In the genomic region with DNA sequence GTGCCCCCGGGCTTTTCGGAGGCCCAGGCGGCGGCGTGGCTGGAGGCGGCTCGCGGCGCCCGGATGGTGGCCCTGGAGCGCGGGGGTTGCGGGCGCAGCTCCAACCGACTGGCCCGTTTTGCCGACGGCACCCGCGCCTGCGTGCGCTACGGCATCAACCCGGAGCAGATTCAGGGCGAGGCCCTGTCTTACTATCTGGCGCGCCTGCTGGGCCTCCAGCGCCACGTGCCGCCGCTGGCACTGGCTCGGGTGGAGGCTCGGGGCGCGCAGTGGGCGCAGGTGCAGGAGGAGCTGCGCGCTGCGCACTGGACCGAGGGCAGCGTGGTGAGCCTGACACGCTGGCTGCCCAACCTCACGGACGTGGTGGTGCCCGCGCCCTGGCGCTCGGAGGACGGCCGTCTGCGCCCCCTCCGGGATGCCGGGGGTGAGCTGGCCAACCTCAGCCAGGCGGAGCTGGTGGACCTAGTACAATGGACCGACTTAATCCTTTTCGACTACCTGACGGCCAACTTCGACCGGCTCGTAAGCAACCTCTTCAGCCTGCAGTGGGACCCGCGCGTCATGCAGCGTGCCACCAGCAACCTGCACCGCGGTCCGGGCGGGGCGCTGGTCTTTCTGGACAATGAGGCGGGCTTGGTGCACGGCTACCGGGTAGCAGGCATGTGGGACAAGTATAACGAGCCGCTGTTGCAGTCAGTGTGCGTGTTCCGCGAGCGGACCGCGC, we compare ENCODE assay signal across 8 cellular contexts. TPM values are rescaled to one million over a fixed set of nuclear protein-coding genes. Genes with fewer than 3 reads are reported as not detected.
DNase-seq lines count a peak whose midpoint lies in the region; ATAC-seq and TF ChIP-seq lines count a peak whose summit lies in the region.

No MANE protein-coding gene starts in this region.

- H4K91ac ChIP-seq in IMR-90 (ENCODE audit: insufficient read depth, low read depth, low read length): peak overlapping the region; percentile 71
- peak overlapping the region; percentile 88 for H4K91ac ChIP-seq in neuronal stem cell (ENCODE audit: low read depth, low read length, poor library complexity)

- H2BK20ac ChIP-seq in IMR-90 (ENCODE audit: low read depth, low read length): peak overlapping the region; percentile 26; the same call in 1 of the 2 replicates

- peak overlapping the region; percentile 87 for H3K56ac ChIP-seq in IMR-90 (ENCODE audit: extremely low read depth, insufficient read depth, low read length)

- 0% methylated on average over 59 of the region's 80 CpGs; no CpG with 5 or more reads in 1 of the 2 experiments for WGBS in IMR-90 (ENCODE audit: extremely low coverage in 2 of 2, insufficient read length in 1 of 2), 2 experiments
- WGBS in neuronal stem cell (ENCODE audit: extremely low coverage in 2 of 2, insufficient read length in 2 of 2, insufficient replicate concordance in 1 of 2), 2 donors: no CpG with 5 or more reads among the region's 80 CpGs

- TF ChIP-seq RAD21 in IMR-90 (IDR thresholded peaks at IDR 0.05; ENCODE audit: low read length): no peak

- TF ChIP-seq CTCF in IMR-90 (conservative IDR thresholded peaks at IDR 0.05; ENCODE audit: low read depth, low read length) (no peak), fibroblast of villous mesenchyme (IDR thresholded peaks at IDR 0.05; ENCODE audit: insufficient read depth, low read depth, low read length) (no peak)

- H2BK120ac ChIP-seq in IMR-90 (ENCODE audit: low read depth, low read length): peak overlapping the region; percentile 70
- peak overlapping the region; percentile 56 for H2BK120ac ChIP-seq in neuronal stem cell (ENCODE audit: low read depth, low read length)

- BruUV-seq in IMR-90 (replicated peaks; lab: Mats Ljungman, UMichigan): no TSS peak

- H3K4me1 ChIP-seq in IMR-90 (ENCODE audit: control insufficient read depth, insufficient read depth, low read length) (peaks cover 15% of the 10 kb centered on the region), neuronal stem cell (ENCODE audit: control insufficient read depth in 2 of 2, insufficient read depth in 1 of 2, low read depth in 1 of 2, low read length in 2 of 2) (peaks cover 7 to 15% of the 10 kb centered on the region in 2 donors)

- H4K5ac ChIP-seq in IMR-90 (ENCODE audit: low read depth, low read length): no peak overlapping the region; the same call in 1 of the 2 replicates

- H2BK15ac ChIP-seq in IMR-90 (ENCODE audit: low read depth, low read length) (no peak overlapping the region), neuronal stem cell (ENCODE audit: low read length) (no peak overlapping the region)

- H3K4me3 ChIP-seq in GM08714 (ENCODE audit: low read length) (peak overlapping the region; percentile 66; the same call in 1 of the 2 replicates), IMR-90 (ENCODE audit: insufficient read depth, low read depth, low read length) (peak overlapping the region; percentile 67), fibroblast of villous mesenchyme (ENCODE audit: low read depth, low read length) (peak overlapping the region; percentile 71), neuronal stem cell (ENCODE audit: low read length in 2 of 2) (peak overlapping the region; percentile 67 to 98)

- H3K18ac ChIP-seq in IMR-90 (ENCODE audit: low read depth, low read length) (peak overlapping the region; percentile 12; the same call in 1 of the 2 replicates), neuronal stem cell (ENCODE audit: low read length) (peak overlapping the region; percentile 93)

- H3K27ac ChIP-seq in IMR-90 (ENCODE audit: insufficient read depth, low read length) (peak overlapping the region; percentile 76), neuronal stem cell (replicated peaks; ENCODE audit: low read length) (peak overlapping the region; percentile 83)

- CTCF ChIA-PET in IMR-90 (lab: Yijun Ruan, JAX): interaction anchor here (1.0 to 1.9 kb wide), 3 partner anchors 145 to 513 kb away, joined by 3 to 16 read pairs (median 4); no protein-coding TSS in a partner anchor

- DNase-seq in IMR-90: peak; percentile 37
- peak; percentile 30 for DNase-seq in activated T-cell treated with anti-CD3 and anti-CD28 coated beads, Interleukin-2, amount 50 U/mL, for 1 hour
- peak; percentile 53 for DNase-seq in fibroblast of villous mesenchyme (ENCODE audit: low read depth)
- peak; percentile 56 for DNase-seq in neuronal stem cell (ENCODE audit: low spot score)
- DNase-seq in NCI-H128 (lab: John Stamatoyannopoulos, UW; ENCODE audit: unreplicated experiment): no peak
- no peak for DNase-seq in NCI-H1694 (lab: John Stamatoyannopoulos, UW)

- POLR2A ChIA-PET in IMR-90 (lab: Charles Lee; ENCODE audit: unreplicated experiment): no interaction called here

- peak overlapping the region; percentile 53 to 81; a peak in 2 of 4 replicates for H4K8ac ChIP-seq in IMR-90 (ENCODE audit: low read depth in 2 of 2, low read length in 2 of 2)
- H4K8ac ChIP-seq in neuronal stem cell (ENCODE audit: low read depth, low read length): no peak overlapping the region

- in situ Hi-C loops in IMR-90 (cut with MboI; ENCODE audit: low sequenced_read_pairs): loop anchor here (5.0 to 25.0 kb wide), 3 partner anchors 516 to 843 kb away; no protein-coding TSS in a partner anchor

- H2AK5ac ChIP-seq in IMR-90 (ENCODE audit: low read depth, low read length): peak overlapping the region; percentile 64
- H2AK5ac ChIP-seq in neuronal stem cell (ENCODE audit: low read depth, low read length): peak overlapping the region; percentile 87

- H2BK12ac ChIP-seq in neuronal stem cell (ENCODE audit: low read length): peak overlapping the region; percentile 73

- H3K9me1 ChIP-seq in IMR-90 (ENCODE audit: insufficient read depth, low read length): peaks cover 14% of the 10 kb centered on the region

- H2BK5ac ChIP-seq in IMR-90 (ENCODE audit: low read depth, low read length, poor library complexity, severe bottlenecking) (peak overlapping the region; percentile 82), neuronal stem cell (ENCODE audit: low read length) (peak overlapping the region; percentile 89)

- H3K14ac ChIP-seq in IMR-90 (replicated peaks; ENCODE audit: low read depth, low read length) (peak overlapping the region; percentile 97), neuronal stem cell (ENCODE audit: low read length) (peak overlapping the region; percentile 92)

- H3K4ac ChIP-seq in IMR-90 (ENCODE audit: low read depth, low read length) (peak overlapping the region; percentile 94), neuronal stem cell (ENCODE audit: low read length) (peak overlapping the region; percentile 77)

- dilution Hi-C loops in IMR-90 (cut with HindIII; ENCODE audit: low sequenced_read_pairs, unreplicated experiment): no loop called here

- intact Hi-C loops in IMR-90 (cut with micrococcal nuclease): loop anchor here (5.0 kb wide), 3 partner anchors 323 to 533 kb away; a partner anchor contains a TSS

- H3K9ac ChIP-seq in IMR-90 (ENCODE audit: low read depth, low read length) (peak overlapping the region; percentile 61), neuronal stem cell (ENCODE audit: low read depth, low read length, poor library complexity) (peak overlapping the region; percentile 98)

- peaks cover 14 to 35% of the 10 kb centered on the region in 2 experiments for H3K79me1 ChIP-seq in IMR-90 (ENCODE audit: low read depth in 1 of 2, low read length in 2 of 2)
- peaks cover 5% of the 10 kb centered on the region for H3K79me1 ChIP-seq in neuronal stem cell (ENCODE audit: low read depth, low read length)

- H3K36me3 ChIP-seq in IMR-90 (ENCODE audit: control insufficient read depth, insufficient read depth, low read length) (no peaks in the 10 kb centered on the region), neuronal stem cell (replicated peaks in 1 of 2; ENCODE audit: control insufficient read depth in 2 of 2, insufficient read depth in 2 of 2, low read length in 2 of 2) (peaks cover 0 to 10% of the 10 kb centered on the region in 2 donors)

- H3K4me2 ChIP-seq in IMR-90 (ENCODE audit: low read depth, low read length): peak overlapping the region; percentile 87
- peak overlapping the region; percentile 86 for H3K4me2 ChIP-seq in neuronal stem cell (ENCODE audit: insufficient read depth, low read length, poor library complexity, severe bottlenecking)

- H2AK9ac ChIP-seq in IMR-90 (replicated peaks; ENCODE audit: low read depth, low read length, poor library complexity): peak overlapping the region; percentile 96

- no peaks in the 10 kb centered on the region; the same call in 1 of the 2 replicates for H4K20me1 ChIP-seq in IMR-90 (ENCODE audit: insufficient read depth, low read length)

- no peak for TF ChIP-seq POLR2A in IMR-90 (IDR thresholded peaks at IDR 0.05; ENCODE audit: low read depth, low read length)

- ATAC-seq in GM21528 (IDR thresholded peaks at IDR 0.05; ENCODE audit: low FRiP score, unreplicated experiment) (peak; percentile 41), IMR-90 (ENCODE audit: low read depth) (peak; percentile 2)

- H3K23ac ChIP-seq in IMR-90 (ENCODE audit: low read depth, low read length) (peak overlapping the region; percentile 95), neuronal stem cell (ENCODE audit: low read depth, low read length, poor library complexity) (peak overlapping the region; percentile 66)

- H3K9me3 ChIP-seq in IMR-90 (ENCODE audit: control insufficient read depth, insufficient read depth, low read length): no peaks in the 10 kb centered on the region
- no peaks in the 10 kb centered on the region for H3K9me3 ChIP-seq in neuronal stem cell (replicated peaks in 1 of 2; ENCODE audit: control insufficient read depth in 2 of 2, insufficient read depth in 1 of 2, low read depth in 1 of 2, low read length in 2 of 2)

- peak overlapping the region; percentile 80 for H2AFZ ChIP-seq in IMR-90 (replicated peaks; ENCODE audit: low read length, poor library complexity)
- H2AFZ ChIP-seq in neuronal stem cell (ENCODE audit: low read length): peak overlapping the region; percentile 80

- H3K27me3 ChIP-seq in IMR-90 (ENCODE audit: control insufficient read depth, insufficient read depth, low read length): no peaks in the 10 kb centered on the region
- H3K27me3 ChIP-seq in neuronal stem cell (ENCODE audit: control insufficient read depth in 3 of 3, insufficient read depth in 3 of 3, low read depth in 1 of 3, low read length in 3 of 3): no peaks in the 10 kb centered on the region

TF ChIP-seq in IMR-90, 13 proteins besides CTCF, POLR2A, EP300 and RAD21 (continues in another document):
- 0 out of 2 replicates have a peak, but pooled peaks have one; percentile 1 for TF ChIP-seq SMC3 (IDR thresholded peaks at IDR 0.05; ENCODE audit: low read depth, low read length)

RNA-seq across cellular contexts. Expression of a gene that starts 0.9 kb away (rescaled TPM):
- total RNA-seq in IMR-90 (2012; rRNA removed) (8.1 and 8.4 TPM in 2 replicates), fibroblast of villous mesenchyme (89.8 and 205 TPM in 2 replicates)
- polyA plus RNA-seq in IMR-90 (2012; rRNA removed): 11.2 and 14.2 TPM in 2 replicates
- polyA plus RNA-seq in IMR-90 (2012; cell fraction: cytosol; rRNA removed): 16.5 and 30.3 TPM in 2 replicates
- polyA plus RNA-seq in IMR-90 (2012; cell fraction: nucleus; rRNA removed; ENCODE audit: low replicate concordance): 12.9 and 26.1 TPM in 2 replicates
- 51.2 TPM for polyA plus RNA-seq in neuronal stem cell (2013, experiment 1 of 2)
- 51.7 TPM for polyA plus RNA-seq in neuronal stem cell (2013, experiment 2 of 2)

RNA-seq across cellular contexts. Expression of a gene that starts 43.4 kb away (rescaled TPM):
- total RNA-seq in IMR-90 (2012; rRNA removed): 99.4 and 104 TPM in 2 replicates
- polyA plus RNA-seq in IMR-90 (2012; rRNA removed): 43.8 and 50.7 TPM in 2 replicates
- polyA plus RNA-seq in IMR-90 (2012; cell fraction: cytosol; rRNA removed): 14.3 and 35.8 TPM in 2 replicates
- 14.1 and 56.8 TPM in 2 replicates for polyA plus RNA-seq in IMR-90 (2012; cell fraction: nucleus; rRNA removed; ENCODE audit: low replicate concordance)
- 16.8 and 20.3 TPM in 2 replicates for total RNA-seq in fibroblast of villous mesenchyme
- polyA plus RNA-seq in neuronal stem cell (2013, experiment 1 of 2): 31.4 TPM
- 31.8 TPM for polyA plus RNA-seq in neuronal stem cell (2013, experiment 2 of 2)

Comparison
In these comparisons a context has a peak if more than half of its experiments do, and no peak if none do; other contexts are left out.
1. DNase-seq: peak in IMR-90 (single experiment), activated T-cell treated with anti-CD3 and anti-CD28 coated beads, Interleukin-2, amount 50 U/mL, for 1 hour (single experiment), fibroblast of villous mesenchyme (single experiment) and neuronal stem cell (single experiment); none in NCI-H128 (single experiment) and NCI-H1694 (single experiment).
2. Peak in every context shown above with its lines, with median percentiles within 50 percentile points of each other: H3K4me3 ChIP-seq.